ENCODE assay signal across 12 cellular contexts in the genomic region with DNA sequence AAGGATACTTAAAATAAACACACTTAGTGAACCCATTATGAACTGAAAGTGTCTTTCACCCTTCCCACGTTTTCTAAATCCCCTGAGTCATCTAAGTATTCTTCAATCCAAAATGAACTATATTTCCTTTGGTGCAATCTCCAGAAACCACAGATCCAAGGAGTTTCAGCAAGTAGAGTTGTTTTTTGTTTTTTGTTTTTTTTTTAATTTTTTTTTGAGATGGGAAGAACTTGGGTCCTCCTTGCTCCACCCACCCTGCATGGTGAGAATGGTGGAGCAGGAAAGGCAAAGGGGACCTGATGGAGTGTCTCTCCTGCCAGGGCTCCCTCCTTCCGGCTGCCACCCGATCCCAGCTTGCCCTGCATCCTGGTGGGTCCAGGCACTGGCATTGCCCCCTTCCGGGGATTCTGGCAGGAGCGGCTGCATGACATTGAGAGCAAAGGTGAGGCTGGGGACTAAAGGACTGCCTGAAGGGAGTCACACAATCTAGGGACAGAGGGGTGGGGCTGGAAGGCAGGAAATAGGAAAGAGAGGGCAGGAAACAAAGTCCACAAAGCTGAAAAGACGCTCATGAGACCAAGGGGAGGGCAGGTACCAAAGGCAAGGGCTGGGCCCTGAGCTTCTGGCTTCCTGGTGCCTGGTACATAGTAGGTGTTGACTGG. TPM values are rescaled to one million over a fixed set of nuclear protein-coding genes. Genes with fewer than 3 reads are reported as not detected.
DNase-seq lines count a peak whose midpoint lies in the region; ATAC-seq and TF ChIP-seq lines count a peak whose summit lies in the region.
"Had no signal": no experiment of that assay in that cellular context is flagged by ENCODE, and none has a peak within 500 bp of the region (broad histone marks: within the 10 kb centered on the region; RNA-seq: fewer than 3 reads in every experiment).

No MANE protein-coding gene starts in this region.

- peaks cover 33% of the 10 kb centered on the region for H3K4me1 ChIP-seq in hepatocyte (ENCODE audit: insufficient read depth)

- 67% methylated on average over 6 of the region's 6 CpGs for WGBS in hepatocyte (ENCODE audit: low lambda C conversion rate, missing lambda C conversion rate)

- H3K4me2 ChIP-seq in hepatocyte, result peak overlapping the region; percentile 78

- intact Hi-C loops in activated CD4-positive, alpha-beta memory T cell treated with anti-CD3 and anti-CD28 coated beads for 36 hours (cut with micrococcal nuclease), result loop anchor here (5.0 kb wide), 1 partner anchor 35 kb away; a partner anchor contains a TSS

- peak overlapping the region; percentile 79 for H3K27ac ChIP-seq in hepatocyte

- H3K4me3 Mint-ChIP-seq in activated naive CD4-positive, alpha-beta T cell treated with anti-CD3 and anti-CD28 coated beads, Interleukin-2, amount 50 U/mL, for 24 hours, result peak overlapping the region; percentile 51
- peak overlapping the region; percentile 46 for H3K4me3 Mint-ChIP-seq in activated CD4-positive, alpha-beta memory T cell treated with anti-CD3 and anti-CD28 coated beads for 36 hours
- peak overlapping the region; percentile 29 for H3K4me3 Mint-ChIP-seq in stimulated activated effector memory CD8-positive, alpha-beta T cell treated with anti-CD3 and anti-CD28 coated beads, Interleukin-12 subunit alpha, Interleukin-12 subunit beta, amount 100 ng/mL, for 72 hours

- no peaks in the 10 kb centered on the region for H3K36me3 ChIP-seq in hepatocyte (replicated peaks; ENCODE audit: insufficient read depth, low read depth)

- no peaks in the 10 kb centered on the region for H3K9me3 Mint-ChIP-seq in activated naive CD4-positive, alpha-beta T cell treated with anti-CD3 and anti-CD28 coated beads, Interleukin-2, amount 50 U/mL, for 24 hours
- no peaks in the 10 kb centered on the region for H3K9me3 Mint-ChIP-seq in activated CD4-positive, alpha-beta memory T cell treated with anti-CD3 and anti-CD28 coated beads for 36 hours
- H3K9me3 Mint-ChIP-seq in stimulated activated effector memory CD8-positive, alpha-beta T cell treated with anti-CD3 and anti-CD28 coated beads, Interleukin-12 subunit alpha, Interleukin-12 subunit beta, amount 100 ng/mL, for 72 hours, result no peaks in the 10 kb centered on the region

- no peaks in the 10 kb centered on the region for H3K27me3 Mint-ChIP-seq in activated naive CD4-positive, alpha-beta T cell treated with anti-CD3 and anti-CD28 coated beads, Interleukin-2, amount 50 U/mL, for 24 hours
- no peaks in the 10 kb centered on the region for H3K27me3 Mint-ChIP-seq in activated CD4-positive, alpha-beta memory T cell treated with anti-CD3 and anti-CD28 coated beads for 36 hours

- no peaks in the 10 kb centered on the region for H3K36me3 Mint-ChIP-seq in activated naive CD4-positive, alpha-beta T cell treated with anti-CD3 and anti-CD28 coated beads, Interleukin-2, amount 50 U/mL, for 24 hours
- no peaks in the 10 kb centered on the region for H3K36me3 Mint-ChIP-seq in activated CD4-positive, alpha-beta memory T cell treated with anti-CD3 and anti-CD28 coated beads for 36 hours
- H3K36me3 Mint-ChIP-seq in stimulated activated effector memory CD8-positive, alpha-beta T cell treated with anti-CD3 and anti-CD28 coated beads, Interleukin-12 subunit alpha, Interleukin-12 subunit beta, amount 100 ng/mL, for 72 hours, result peaks cover 26% of the 10 kb centered on the region

- POLR2A ChIA-PET in activated CD4-positive, alpha-beta memory T cell treated with anti-CD3 and anti-CD28 coated beads for 36 hours (lab: Charles Lee), result interaction anchor here (1.4 to 2.4 kb wide), 3 partner anchors 16 to 47 kb away, joined by 5 to 9 read pairs (median 8); a partner anchor contains a TSS

- no peak for TF ChIP-seq CTCF in hepatocyte (IDR thresholded peaks at IDR 0.05; ENCODE audit: poor library complexity)

- no peaks in the 10 kb centered on the region for H4K20me1 ChIP-seq in hepatocyte (ENCODE audit: insufficient read depth, poor library complexity, severe bottlenecking)

- H3K9me3 ChIP-seq in hepatocyte (ENCODE audit: low read depth), result no peaks in the 10 kb centered on the region

- peaks cover 82% of the 10 kb centered on the region for H3K4me1 Mint-ChIP-seq in activated naive CD4-positive, alpha-beta T cell treated with anti-CD3 and anti-CD28 coated beads, Interleukin-2, amount 50 U/mL, for 24 hours
- peaks cover 78% of the 10 kb centered on the region for H3K4me1 Mint-ChIP-seq in activated CD4-positive, alpha-beta memory T cell treated with anti-CD3 and anti-CD28 coated beads for 36 hours (ENCODE audit: low read depth)
- H3K4me1 Mint-ChIP-seq in stimulated activated effector memory CD8-positive, alpha-beta T cell treated with anti-CD3 and anti-CD28 coated beads, Interleukin-12 subunit alpha, Interleukin-12 subunit beta, amount 100 ng/mL, for 72 hours, result peaks cover 71% of the 10 kb centered on the region

- peaks cover 2% of the 10 kb centered on the region for H3K27me3 ChIP-seq in hepatocyte

- H3K9me2 ChIP-seq in hepatocyte (replicated peaks; ENCODE audit: insufficient read depth), result no peaks in the 10 kb centered on the region

- peak overlapping the region; percentile 66 for H3K27ac Mint-ChIP-seq in activated naive CD4-positive, alpha-beta T cell treated with anti-CD3 and anti-CD28 coated beads, Interleukin-2, amount 50 U/mL, for 24 hours
- H3K27ac Mint-ChIP-seq in activated CD4-positive, alpha-beta memory T cell treated with anti-CD3 and anti-CD28 coated beads for 36 hours, result peak overlapping the region; percentile 77
- peak overlapping the region; percentile 60 for H3K27ac Mint-ChIP-seq in stimulated activated effector memory CD8-positive, alpha-beta T cell treated with anti-CD3 and anti-CD28 coated beads, Interleukin-12 subunit alpha, Interleukin-12 subunit beta, amount 100 ng/mL, for 72 hours

- no peak for DNase-seq in activated naive CD4-positive, alpha-beta T cell treated with Interleukin-2 at 50 U/mL for 16 hours
- no peak for DNase-seq in activated CD4-positive, alpha-beta memory T cell treated with anti-CD3 and anti-CD28 coated beads for 36 hours
- DNase-seq in hepatocyte (ENCODE audit: low spot score) (peak; percentile 73), T1000 (lab: John Stamatoyannopoulos, UW) (no peak)
- no peak for DNase-seq in stimulated activated effector memory CD8-positive, alpha-beta T cell treated with anti-CD3 and anti-CD28 coated beads, Interleukin-12 subunit alpha, Interleukin-12 subunit beta, amount 100 ng/mL, for 72 hours (ENCODE audit: low spot score in 2 of 2)
- DNase-seq: activated effector memory CD4-positive, alpha-beta T cell treated with anti-CD3 and anti-CD28 coated beads, Interleukin-2, amount 50 U/mL, for 16 hours; AML-193; NCI-H446 treated with DMSO at 0.1 percent for 48 hours had no signal

- H2AFZ ChIP-seq in hepatocyte, result no peak overlapping the region

- CTCF ChIA-PET in activated CD4-positive, alpha-beta memory T cell treated with anti-CD3 and anti-CD28 coated beads for 36 hours (lab: Charles Lee), result interaction anchor here (1.1 to 4.2 kb wide), 5 partner anchors 16 to 114 kb away, joined by 5 to 26 read pairs (median 7); a partner anchor contains a TSS

- no peaks in the 10 kb centered on the region for H3K79me2 ChIP-seq in hepatocyte

- no peak overlapping the region for H3K4me3 ChIP-seq in hepatocyte

- ATAC-seq in stimulated activated effector memory CD8-positive, alpha-beta T cell treated with anti-CD3 and anti-CD28 coated beads, Interleukin-12 subunit alpha, Interleukin-12 subunit beta, amount 100 ng/mL, for 72 hours, result no peak
- ATAC-seq in HG03280 (IDR thresholded peaks at IDR 0.05; ENCODE audit: unreplicated experiment), result no peak
- no peak for ATAC-seq in GM21529 (IDR thresholded peaks at IDR 0.05; ENCODE audit: unreplicated experiment)

RNA-seq across cellular contexts. Expression of a gene that starts 12.1 kb away (rescaled TPM):
- 1 to 10 TPM; 3.5 to 4.6 TPM for total RNA-seq in activated CD4-positive, alpha-beta memory T cell treated with anti-CD3 and anti-CD28 coated beads for 36 hours
- 0.64 and 0.80 TPM in 2 replicates for total RNA-seq in hepatocyte
- polyA plus RNA-seq in hepatocyte, result 2.4 and 13.2 TPM in 2 replicates

RNA-seq across cellular contexts. Expression of a gene that starts 16.1 kb away (rescaled TPM):
- 10 to 100 TPM; 48.4 to 49.5 TPM for total RNA-seq in activated CD4-positive, alpha-beta memory T cell treated with anti-CD3 and anti-CD28 coated beads for 36 hours
- 22.6 and 24.4 TPM in 2 replicates for total RNA-seq in hepatocyte
- 32.6 and 41.2 TPM in 2 replicates for polyA plus RNA-seq in hepatocyte

RNA-seq across cellular contexts. Expression of a gene that starts 21.3 kb away (rescaled TPM):
- total RNA-seq in activated CD4-positive, alpha-beta memory T cell treated with anti-CD3 and anti-CD28 coated beads for 36 hours, result 10 to 100 TPM; 10.4 to 13.2 TPM
- 8.1 and 9.8 TPM in 2 replicates for total RNA-seq in hepatocyte
- polyA plus RNA-seq in hepatocyte, result 15.3 and 17.4 TPM in 2 replicates
- total RNA-seq: chondrocyte had no signal

RNA-seq across cellular contexts. Expression of a gene that starts 34.0 kb away (rescaled TPM):
- under 1 TPM; 0.34 to 0.45 TPM for total RNA-seq in activated CD4-positive, alpha-beta memory T cell treated with anti-CD3 and anti-CD28 coated beads for 36 hours
- total RNA-seq in hepatocyte, result 8.4 and 9.4 TPM in 2 replicates
- 9.1 and 11.3 TPM in 2 replicates for polyA plus RNA-seq in hepatocyte

RNA-seq across cellular contexts. Expression of a gene that starts 36.2 kb away (rescaled TPM):
- 1 to 10 TPM; 5.3 to 7.6 TPM for total RNA-seq in activated CD4-positive, alpha-beta memory T cell treated with anti-CD3 and anti-CD28 coated beads for 36 hours
- total RNA-seq in hepatocyte, result 2.9 and 4.5 TPM in 2 replicates
- polyA plus RNA-seq in hepatocyte, result 2.1 and 7.0 TPM in 2 replicates
